8 cellular contexts compared by ENCODE assay signal in genomic region chr14:103920981-103921854, GRCh38. TPM values are rescaled to one million over a fixed set of nuclear protein-coding genes. Genes with fewer than 3 reads are reported as not detected.
DNase-seq lines count a peak whose midpoint lies in the region; ATAC-seq and TF ChIP-seq lines count a peak whose summit lies in the region.

No MANE protein-coding gene starts in this region.

- peak overlapping the region; percentile 88 for H3K4me3 ChIP-seq in BJ (ENCODE audit: low read depth, low read length)
- H3K4me3 ChIP-seq in choroid plexus epithelial cell (ENCODE audit: low read depth, low read length) = peak overlapping the region; percentile 69

- POLR2A ChIA-PET in BJ (lab: Charles Lee) = no interaction called here

- TF ChIP-seq CTCF in BJ (IDR thresholded peaks at IDR 0.05; ENCODE audit: insufficient read depth, low read depth, low read length) (peak; percentile 98), choroid plexus epithelial cell (conservative IDR thresholded peaks at IDR 0.05; ENCODE audit: low read depth, low read length) (peak; percentile 83)

- DNase-seq in BJ (ENCODE audit: low read depth) (peak; percentile 51), NCI-H460 (ENCODE audit: extremely low read depth, low read depth) (peak; percentile 89), choroid plexus epithelial cell (ENCODE audit: low read depth) (peak; percentile 94), kidney tubule cell (ENCODE audit: low spot score) (peak; percentile 94)
- DNase-seq in activated CD4-positive, alpha-beta T cell treated with anti-CD3 and anti-CD28 coated beads for 24 hours (ENCODE audit: low read depth in 2 of 2) = peak; percentile 89 to 90
- peak; percentile 86 to 90 for DNase-seq in stimulated activated CD4-positive, alpha-beta T cell treated with anti-CD3 and anti-CD28 coated beads, Interleukin-1b, Interleukin-23, amount 100 ng/mL, for 1 hour (ENCODE audit: low read depth in 2 of 2)

- peak; percentile 92 for TF ChIP-seq POLR2A in GM19193 (IDR thresholded peaks at IDR 0.05; ENCODE audit: extremely low read depth, insufficient read depth, insufficient read length)

- H3K27me3 ChIP-seq in BJ (ENCODE audit: control insufficient read depth, insufficient read depth, low read length) = peaks cover 1% of the 10 kb centered on the region; the same call in 1 of the 2 replicates

- H3K36me3 ChIP-seq in BJ (ENCODE audit: control insufficient read depth, insufficient read depth, low read length) = peaks cover 7% of the 10 kb centered on the region

- CTCF ChIA-PET in BJ (lab: Yijun Ruan, JAX) = interaction anchor here (0.9 to 4.3 kb wide), 9 partner anchors 10 to 326 kb away, joined by 3 to 26 read pairs (median 4); partner anchors contain the start of gene RD3L

- peak; percentile 95 for ATAC-seq in HG03432 (IDR thresholded peaks at IDR 0.05; ENCODE audit: unreplicated experiment)

RNA-seq across cellular contexts. Expression of gene TDRD9, which starts 7.0 kb away (rescaled TPM):
- polyA plus RNA-seq in BJ (2011; rRNA removed) = 1.3 and 2.2 TPM in 2 replicates
- polyA minus RNA-seq in BJ (2011; rRNA and poly(A)+ RNA removed) = 3.0 and 3.6 TPM in 2 replicates
- total RNA-seq in NCI-H460 (2014; rRNA removed; shearing (Covaris generic)) = not detected in 2 replicates
- not detected in 2 replicates for polyA plus RNA-seq in NCI-H460 (2014; cell fraction: nucleus; rRNA removed)

RNA-seq across cellular contexts. Expression of gene RD3L, which starts 21.1 kb away (rescaled TPM):
- polyA plus RNA-seq in BJ (2011; rRNA removed) = not detected in 2 replicates
- polyA minus RNA-seq in BJ (2011; rRNA and poly(A)+ RNA removed) = not detected in 2 replicates
- not detected in 2 replicates for total RNA-seq in NCI-H460 (2014; rRNA removed; shearing (Covaris generic))
- not detected in 2 replicates for polyA plus RNA-seq in NCI-H460 (2014; cell fraction: nucleus; rRNA removed)

Comparison
In these comparisons a context has a peak if more than half of its experiments do, and no peak if none do; other contexts are left out.
1. Peak in every context shown above with its lines: DNase-seq, ATAC-seq and H3K4me3 ChIP-seq.